In genomic region chr2:112724611-112725525, GRCh38 we compare ENCODE assay signal across 1 cellular context.
TF ChIP-seq lines count a peak whose summit lies in the region.

No MANE protein-coding gene starts in this region.

TF ChIP-seq in HepG2, 621 proteins besides CTCF, POLR2A, EP300 and RAD21 (continued from another document and continues in another):
- TF ChIP-seq RBAK (CRISPR knock-in tag; IDR thresholded peaks at IDR 0.05) = no peak
- TF ChIP-seq, protein P1, sequence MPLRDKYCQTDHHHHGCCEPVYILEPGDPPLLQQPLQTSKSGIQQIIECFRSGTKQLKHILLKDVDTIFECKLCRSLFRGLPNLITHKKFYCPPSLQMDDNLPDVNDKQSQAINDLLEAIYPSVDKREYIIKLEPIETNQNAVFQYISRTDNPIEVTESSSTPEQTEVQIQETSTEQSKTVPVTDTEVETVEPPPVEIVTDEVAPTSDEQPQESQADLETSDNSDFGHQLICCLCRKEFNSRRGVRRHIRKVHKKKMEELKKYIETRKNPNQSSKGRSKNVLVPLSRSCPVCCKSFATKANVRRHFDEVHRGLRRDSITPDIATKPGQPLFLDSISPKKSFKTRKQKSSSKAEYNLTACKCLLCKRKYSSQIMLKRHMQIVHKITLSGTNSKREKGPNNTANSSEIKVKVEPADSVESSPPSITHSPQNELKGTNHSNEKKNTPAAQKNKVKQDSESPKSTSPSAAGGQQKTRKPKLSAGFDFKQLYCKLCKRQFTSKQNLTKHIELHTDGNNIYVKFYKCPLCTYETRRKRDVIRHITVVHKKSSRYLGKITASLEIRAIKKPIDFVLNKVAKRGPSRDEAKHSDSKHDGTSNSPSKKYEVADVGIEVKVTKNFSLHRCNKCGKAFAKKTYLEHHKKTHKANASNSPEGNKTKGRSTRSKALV (CRISPR knock-in tag; IDR thresholded peaks at IDR 0.05) = no peak
- TF ChIP-seq ZBTB7B (CRISPR knock-in tag; IDR thresholded peaks at IDR 0.05) = 0 out of 2 replicates have a peak, but pooled peaks have one; percentile 66
- TF ChIP-seq ASH2L (IDR thresholded peaks at IDR 0.05; ENCODE audit: insufficient read length, low read depth, low read length) = no peak
- TF ChIP-seq ZNF383 (CRISPR knock-in tag; IDR thresholded peaks at IDR 0.05; ENCODE audit: borderline replicate concordance) = 0 out of 2 replicates have a peak, but pooled peaks have one; percentile 55
- TF ChIP-seq CCAR2 (optimal IDR thresholded peaks at IDR 0.05; ENCODE audit: low read depth, low read length) = no peak
- TF ChIP-seq, protein P2, sequence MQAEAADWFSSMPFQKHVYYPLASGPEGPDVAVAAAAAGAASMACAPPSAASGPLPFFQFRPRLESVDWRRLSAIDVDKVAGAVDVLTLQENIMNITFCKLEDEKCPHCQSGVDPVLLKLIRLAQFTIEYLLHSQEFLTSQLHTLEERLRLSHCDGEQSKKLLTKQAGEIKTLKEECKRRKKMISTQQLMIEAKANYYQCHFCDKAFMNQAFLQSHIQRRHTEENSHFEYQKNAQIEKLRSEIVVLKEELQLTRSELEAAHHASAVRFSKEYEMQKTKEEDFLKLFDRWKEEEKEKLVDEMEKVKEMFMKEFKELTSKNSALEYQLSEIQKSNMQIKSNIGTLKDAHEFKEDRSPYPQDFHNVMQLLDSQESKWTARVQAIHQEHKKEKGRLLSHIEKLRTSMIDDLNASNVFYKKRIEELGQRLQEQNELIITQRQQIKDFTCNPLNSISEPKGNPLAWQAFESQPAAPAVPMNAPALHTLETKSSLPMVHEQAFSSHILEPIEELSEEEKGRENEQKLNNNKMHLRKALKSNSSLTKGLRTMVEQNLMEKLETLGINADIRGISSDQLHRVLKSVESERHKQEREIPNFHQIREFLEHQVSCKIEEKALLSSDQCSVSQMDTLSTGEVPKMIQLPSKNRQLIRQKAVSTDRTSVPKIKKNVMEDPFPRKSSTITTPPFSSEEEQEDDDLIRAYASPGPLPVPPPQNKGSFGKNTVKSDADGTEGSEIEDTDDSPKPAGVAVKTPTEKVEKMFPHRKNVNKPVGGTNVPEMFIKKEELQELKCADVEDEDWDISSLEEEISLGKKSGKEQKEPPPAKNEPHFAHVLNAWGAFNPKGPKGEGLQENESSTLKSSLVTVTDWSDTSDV (CRISPR knock-in tag; IDR thresholded peaks at IDR 0.05) = 0 out of 2 replicates have a peak, but pooled peaks have one; percentile 12
- 0 out of 2 replicates have a peak, but pooled peaks have one; percentile 16 for TF ChIP-seq ZNF574 (CRISPR knock-in tag; IDR thresholded peaks at IDR 0.05)
- TF ChIP-seq SIN3B (IDR thresholded peaks at IDR 0.05; ENCODE audit: low read length) = no peak
- TF ChIP-seq KDM3A (CRISPR knock-in tag; IDR thresholded peaks at IDR 0.05; ENCODE audit: low read depth) = no peak
- no peak for TF ChIP-seq RBFOX2 (IDR thresholded peaks at IDR 0.05; ENCODE audit: low read depth, low read length)
- TF ChIP-seq ZNF460 (CRISPR knock-in tag; IDR thresholded peaks at IDR 0.05; ENCODE audit: borderline replicate concordance) = no peak
- no peak for TF ChIP-seq ZKSCAN5 (CRISPR knock-in tag; IDR thresholded peaks at IDR 0.05)
- no peak for TF ChIP-seq ZNF496 (CRISPR knock-in tag; IDR thresholded peaks at IDR 0.05; ENCODE audit: insufficient replicate concordance)
- 0 out of 2 replicates have a peak, but pooled peaks have one; percentile 24 for TF ChIP-seq THAP11 (CRISPR knock-in tag; IDR thresholded peaks at IDR 0.05)
- no peak for TF ChIP-seq ZSCAN31 (CRISPR knock-in tag; IDR thresholded peaks at IDR 0.05; ENCODE audit: low read depth)
- no peak for TF ChIP-seq MAZ (IDR thresholded peaks at IDR 0.05; ENCODE audit: borderline replicate concordance, low read depth, low read length)
- peak; percentile 80 for TF ChIP-seq MAZ (CRISPR knock-in tag; IDR thresholded peaks at IDR 0.05; ENCODE audit: low read depth)
- no peak for TF ChIP-seq NAIF1 (CRISPR knock-in tag; IDR thresholded peaks at IDR 0.05; ENCODE audit: borderline replicate concordance)
- no peak for TF ChIP-seq SNRNP70 (IDR thresholded peaks at IDR 0.05; ENCODE audit: low read depth, low read length)
- no peak for TF ChIP-seq STAT6 (CRISPR knock-in tag; IDR thresholded peaks at IDR 0.05; ENCODE audit: borderline replicate concordance)
- TF ChIP-seq, protein P3, sequence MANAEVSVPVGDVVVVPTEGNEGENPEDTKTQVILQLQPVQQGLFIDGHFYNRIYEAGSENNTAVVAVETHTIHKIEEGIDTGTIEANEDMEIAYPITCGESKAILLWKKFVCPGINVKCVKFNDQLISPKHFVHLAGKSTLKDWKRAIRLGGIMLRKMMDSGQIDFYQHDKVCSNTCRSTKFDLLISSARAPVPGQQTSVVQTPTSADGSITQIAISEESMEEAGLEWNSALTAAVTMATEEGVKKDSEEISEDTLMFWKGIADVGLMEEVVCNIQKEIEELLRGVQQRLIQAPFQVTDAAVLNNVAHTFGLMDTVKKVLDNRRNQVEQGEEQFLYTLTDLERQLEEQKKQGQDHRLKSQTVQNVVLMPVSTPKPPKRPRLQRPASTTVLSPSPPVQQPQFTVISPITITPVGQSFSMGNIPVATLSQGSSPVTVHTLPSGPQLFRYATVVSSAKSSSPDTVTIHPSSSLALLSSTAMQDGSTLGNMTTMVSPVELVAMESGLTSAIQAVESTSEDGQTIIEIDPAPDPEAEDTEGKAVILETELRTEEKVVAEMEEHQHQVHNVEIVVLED (CRISPR knock-in tag; IDR thresholded peaks at IDR 0.05; ENCODE audit: borderline replicate concordance) = no peak
- TF ChIP-seq HIVEP1 (CRISPR knock-in tag; IDR thresholded peaks at IDR 0.05) = peak; percentile 59; the same call in 1 of the 2 replicates
- 0 out of 2 replicates have a peak, but pooled peaks have one; percentile 30 for TF ChIP-seq RFX3 (CRISPR knock-in tag; IDR thresholded peaks at IDR 0.05)
- TF ChIP-seq ZNF331 (CRISPR knock-in tag; IDR thresholded peaks at IDR 0.05) = peak; percentile 28; the same call in 1 of the 2 replicates
- peak; percentile 47; the same call in 1 of the 2 replicates for TF ChIP-seq HOXA5 (CRISPR knock-in tag; IDR thresholded peaks at IDR 0.05)
- no peak; the same call in 1 of the 2 replicates for TF ChIP-seq KDM5B (CRISPR knock-in tag; IDR thresholded peaks at IDR 0.05; ENCODE audit: borderline replicate concordance)
- no peak for TF ChIP-seq ZNF234 (CRISPR knock-in tag; conservative IDR thresholded peaks at IDR 0.05)
- TF ChIP-seq ZBTB7A (CRISPR knock-in tag; IDR thresholded peaks at IDR 0.05) = peak; percentile 70; the same call in 1 of the 2 replicates
- TF ChIP-seq CBX1 (IDR thresholded peaks at IDR 0.05; ENCODE audit: low read depth) = no peak
- TF ChIP-seq JUNB (CRISPR knock-in tag; IDR thresholded peaks at IDR 0.05; ENCODE audit: borderline replicate concordance) = no peak
- TF ChIP-seq ZC3H13 (CRISPR knock-in tag; IDR thresholded peaks at IDR 0.05) = no peak
- TF ChIP-seq, protein P4, sequence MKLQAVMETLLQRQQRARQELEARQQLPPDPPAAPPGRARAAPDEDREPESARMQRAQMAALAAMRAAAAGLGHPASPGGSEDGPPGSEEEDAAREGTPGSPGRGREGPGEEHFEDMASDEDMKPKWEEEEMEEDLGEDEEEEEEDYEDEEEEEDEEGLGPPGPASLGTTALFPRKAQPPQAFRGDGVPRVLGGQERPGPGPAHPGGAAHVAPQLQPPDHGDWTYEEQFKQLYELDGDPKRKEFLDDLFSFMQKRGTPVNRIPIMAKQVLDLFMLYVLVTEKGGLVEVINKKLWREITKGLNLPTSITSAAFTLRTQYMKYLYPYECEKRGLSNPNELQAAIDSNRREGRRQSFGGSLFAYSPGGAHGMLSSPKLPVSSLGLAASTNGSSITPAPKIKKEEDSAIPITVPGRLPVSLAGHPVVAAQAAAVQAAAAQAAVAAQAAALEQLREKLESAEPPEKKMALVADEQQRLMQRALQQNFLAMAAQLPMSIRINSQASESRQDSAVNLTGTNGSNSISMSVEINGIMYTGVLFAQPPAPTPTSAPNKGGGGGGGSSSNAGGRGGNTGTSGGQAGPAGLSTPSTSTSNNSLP (IDR thresholded peaks at IDR 0.05; ENCODE audit: low read depth, low read length) = no peak
- TF ChIP-seq CREB1 (IDR thresholded peaks at IDR 0.05) = no peak
- TF ChIP-seq CREB1 (CRISPR knock-in tag; IDR thresholded peaks at IDR 0.05) = no peak
- no peak for TF ChIP-seq ZNF446 (CRISPR knock-in tag; IDR thresholded peaks at IDR 0.05)
- no peak for TF ChIP-seq ZNF816 (CRISPR knock-in tag; IDR thresholded peaks at IDR 0.05; ENCODE audit: borderline replicate concordance)
- no peak for TF ChIP-seq KMT2B (CRISPR knock-in tag; IDR thresholded peaks at IDR 0.05)
- TF ChIP-seq, protein P5, sequence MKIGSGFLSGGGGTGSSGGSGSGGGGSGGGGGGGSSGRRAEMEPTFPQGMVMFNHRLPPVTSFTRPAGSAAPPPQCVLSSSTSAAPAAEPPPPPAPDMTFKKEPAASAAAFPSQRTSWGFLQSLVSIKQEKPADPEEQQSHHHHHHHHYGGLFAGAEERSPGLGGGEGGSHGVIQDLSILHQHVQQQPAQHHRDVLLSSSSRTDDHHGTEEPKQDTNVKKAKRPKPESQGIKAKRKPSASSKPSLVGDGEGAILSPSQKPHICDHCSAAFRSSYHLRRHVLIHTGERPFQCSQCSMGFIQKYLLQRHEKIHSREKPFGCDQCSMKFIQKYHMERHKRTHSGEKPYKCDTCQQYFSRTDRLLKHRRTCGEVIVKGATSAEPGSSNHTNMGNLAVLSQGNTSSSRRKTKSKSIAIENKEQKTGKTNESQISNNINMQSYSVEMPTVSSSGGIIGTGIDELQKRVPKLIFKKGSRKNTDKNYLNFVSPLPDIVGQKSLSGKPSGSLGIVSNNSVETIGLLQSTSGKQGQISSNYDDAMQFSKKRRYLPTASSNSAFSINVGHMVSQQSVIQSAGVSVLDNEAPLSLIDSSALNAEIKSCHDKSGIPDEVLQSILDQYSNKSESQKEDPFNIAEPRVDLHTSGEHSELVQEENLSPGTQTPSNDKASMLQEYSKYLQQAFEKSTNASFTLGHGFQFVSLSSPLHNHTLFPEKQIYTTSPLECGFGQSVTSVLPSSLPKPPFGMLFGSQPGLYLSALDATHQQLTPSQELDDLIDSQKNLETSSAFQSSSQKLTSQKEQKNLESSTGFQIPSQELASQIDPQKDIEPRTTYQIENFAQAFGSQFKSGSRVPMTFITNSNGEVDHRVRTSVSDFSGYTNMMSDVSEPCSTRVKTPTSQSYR (CRISPR knock-in tag; IDR thresholded peaks at IDR 0.05; ENCODE audit: borderline replicate concordance) = peak; percentile 13; the same call in 1 of the 2 replicates
- 0 out of 2 replicates have a peak, but pooled peaks have one; percentile 33 for TF ChIP-seq ZNF550 (CRISPR knock-in tag; IDR thresholded peaks at IDR 0.05; ENCODE audit: borderline replicate concordance)
- no peak for TF ChIP-seq ZNF263 (CRISPR knock-in tag; IDR thresholded peaks at IDR 0.05)
- TF ChIP-seq AKAP8 (CRISPR knock-in tag; IDR thresholded peaks at IDR 0.05) = no peak
- TF ChIP-seq DNMT3B (CRISPR knock-in tag; conservative IDR thresholded peaks at IDR 0.05) = no peak
- no peak for TF ChIP-seq ZBTB33 (CRISPR knock-in tag; IDR thresholded peaks at IDR 0.05)
